ENCODE assay signal across 12 cellular contexts in genomic region chr6:135002974-135003703, GRCh38. TPM values are rescaled to one million over a fixed set of nuclear protein-coding genes. Genes with fewer than 3 reads are reported as not detected.
A peak's percentile ranks its signal among the peaks of the same experiment; 100 is the strongest.
DNase-seq lines count a peak whose midpoint lies in the region; ATAC-seq and TF ChIP-seq lines count a peak whose summit lies in the region.
"Had no signal": no experiment of that assay in that cellular context is flagged by ENCODE, and none has a peak within 500 bp of the region (broad histone marks: within the 10 kb centered on the region; RNA-seq: fewer than 3 reads in every experiment).

No MANE protein-coding gene starts in this region.

- 87 to 95% methylated on average over 6 of the region's 6 CpGs for WGBS in GM23248 (ENCODE audit: low coverage in 1 of 2, low lambda C conversion rate in 2 of 2, missing lambda C conversion rate in 2 of 2), 2 experiments

- no peaks in the 10 kb centered on the region for H3K36me3 ChIP-seq in CD4-positive, CD25-positive, alpha-beta regulatory T cell (ENCODE audit: control insufficient read depth, insufficient read depth, low read length)
- H3K36me3 ChIP-seq in brain microvascular endothelial cell (replicated peaks) (no peaks in the 10 kb centered on the region), GM23248 (ENCODE audit: low read depth) (no peaks in the 10 kb centered on the region)

- no peaks in the 10 kb centered on the region for H3K9me3 ChIP-seq in CD4-positive, CD25-positive, alpha-beta regulatory T cell (ENCODE audit: control insufficient read depth in 2 of 2, low read length in 2 of 2)
- no peaks in the 10 kb centered on the region for H3K9me3 ChIP-seq in GM23248 (ENCODE audit: low read depth)
- H3K9me3 ChIP-seq: stomach had no signal

- no peak overlapping the region for H2AFZ ChIP-seq in GM23248

- H3K36me3 Mint-ChIP-seq in CD4-positive, CD25-positive, alpha-beta regulatory T cell = peaks cover 9% of the 10 kb centered on the region
- H3K36me3 Mint-ChIP-seq in progenitor cell of endocrine pancreas (ENCODE audit: insufficient read depth) = peaks cover 2% of the 10 kb centered on the region

- H3K9me2 ChIP-seq in GM23248 (ENCODE audit: insufficient read depth) = no peaks in the 10 kb centered on the region

- H3K4me2 ChIP-seq in GM23248 (ENCODE audit: unreplicated experiment) = no peak overlapping the region

- H3K9me3 Mint-ChIP-seq in CD4-positive, CD25-positive, alpha-beta regulatory T cell = no peaks in the 10 kb centered on the region
- no peaks in the 10 kb centered on the region for H3K9me3 Mint-ChIP-seq in progenitor cell of endocrine pancreas (ENCODE audit: low read depth)

- H3K9ac ChIP-seq in GM23248 = no peak overlapping the region

- ATAC-seq in CD4-positive, CD25-positive, alpha-beta regulatory T cell (ENCODE audit: low read depth in 2 of 2) = no peak
- peak; percentile 98 for ATAC-seq in GM18870 (IDR thresholded peaks at IDR 0.05; ENCODE audit: unreplicated experiment)
- ATAC-seq in HG02623 (IDR thresholded peaks at IDR 0.05; ENCODE audit: unreplicated experiment) = peak; percentile 97
- peak; percentile 88 for ATAC-seq in HG03521 (IDR thresholded peaks at IDR 0.05; ENCODE audit: unreplicated experiment)
- ATAC-seq: left cardiac atrium had no signal

- no peak for DNase-seq in CD4-positive, CD25-positive, alpha-beta regulatory T cell
- DNase-seq in brain microvascular endothelial cell (no peak), GM23248 (no peak), retina (no peak), progenitor cell of endocrine pancreas (ENCODE audit: low spot score, unreplicated experiment) (no peak)
- DNase-seq: left cardiac atrium, NCI-H2107, stomach had no signal

- peak overlapping the region in 1 of 3 donors; percentile 67 for H3K27ac Mint-ChIP-seq in CD4-positive, CD25-positive, alpha-beta regulatory T cell
- no peak overlapping the region for H3K27ac Mint-ChIP-seq in progenitor cell of endocrine pancreas

- in situ Hi-C loops in brain microvascular endothelial cell (cut with HindIII; ENCODE audit: low pct_ligation_motif_present, low sequenced_read_pairs) = no loop called here
- in situ Hi-C loops in GM23248 (cut with MboI) = no loop called here

- H3K4me3 ChIP-seq in CD4-positive, CD25-positive, alpha-beta regulatory T cell (ENCODE audit: low read depth, low read length) = no peak overlapping the region
- H3K4me3 ChIP-seq in brain microvascular endothelial cell (ENCODE audit: low read depth, low read length) (no peak overlapping the region), GM23248 (no peak overlapping the region)
- H3K4me3 ChIP-seq: stomach had no signal

- peaks cover 26% of the 10 kb centered on the region for H3K4me1 ChIP-seq in CD4-positive, CD25-positive, alpha-beta regulatory T cell (ENCODE audit: control insufficient read depth, insufficient read depth, low read length, poor library complexity, severe bottlenecking)
- no peaks in the 10 kb centered on the region; the same call in 1 of the 2 replicates for H3K4me1 ChIP-seq in GM23248 (ENCODE audit: insufficient read depth)
- H3K4me1 ChIP-seq: stomach had no signal

- H3K4me3 Mint-ChIP-seq in CD4-positive, CD25-positive, alpha-beta regulatory T cell = no peak overlapping the region
- H3K4me3 Mint-ChIP-seq in progenitor cell of endocrine pancreas (ENCODE audit: low read depth) = no peak overlapping the region

- TF ChIP-seq CTCF in brain microvascular endothelial cell (IDR thresholded peaks at IDR 0.05; ENCODE audit: low read depth, low read length, missing control alignments) (no peak), progenitor cell of endocrine pancreas (IDR thresholded peaks at IDR 0.05; ENCODE audit: unreplicated experiment) (no peak)

- no peaks in the 10 kb centered on the region for H3K27me3 Mint-ChIP-seq in CD4-positive, CD25-positive, alpha-beta regulatory T cell
- H3K27me3 Mint-ChIP-seq in progenitor cell of endocrine pancreas = no peaks in the 10 kb centered on the region

- H3K4me1 Mint-ChIP-seq in CD4-positive, CD25-positive, alpha-beta regulatory T cell = peaks cover 15 to 30% (median 19%) of the 10 kb centered on the region in 4 donors
- no peaks in the 10 kb centered on the region for H3K4me1 Mint-ChIP-seq in progenitor cell of endocrine pancreas (ENCODE audit: low read depth)

- no peaks in the 10 kb centered on the region for H4K20me1 ChIP-seq in GM23248 (ENCODE audit: insufficient read depth)

- no peaks in the 10 kb centered on the region for H3K27me3 ChIP-seq in CD4-positive, CD25-positive, alpha-beta regulatory T cell (ENCODE audit: control insufficient read depth, insufficient read depth, low read length)
- H3K27me3 ChIP-seq in brain microvascular endothelial cell (replicated peaks) = no peaks in the 10 kb centered on the region
- no peaks in the 10 kb centered on the region for H3K27me3 ChIP-seq in GM23248 (replicated peaks; ENCODE audit: insufficient read depth)
- H3K27me3 ChIP-seq: stomach had no signal

- peak overlapping the region; percentile 38 for H3K27ac ChIP-seq in CD4-positive, CD25-positive, alpha-beta regulatory T cell (ENCODE audit: insufficient read depth, low read length, poor library complexity, severe bottlenecking)
- H3K27ac ChIP-seq in brain microvascular endothelial cell (no peak overlapping the region), GM23248 (no peak overlapping the region)
- H3K27ac ChIP-seq: epithelial cell of prostate, stomach had no signal

- H3F3A ChIP-seq in GM23248 (ENCODE audit: insufficient read depth) = no peaks in the 10 kb centered on the region

- peaks cover 4% of the 10 kb centered on the region; the same call in 1 of the 2 replicates for H3K79me2 ChIP-seq in GM23248 (ENCODE audit: insufficient read depth)

RNA-seq across cellular contexts. Expression of gene HBS1L, which starts 51.5 kb away (rescaled TPM):
- total RNA-seq in CD4-positive, CD25-positive, alpha-beta regulatory T cell = 109 TPM
- 10 to 100 TPM; 49.4 to 66.8 (median 61.8) TPM for polyA plus RNA-seq in CD4-positive, CD25-positive, alpha-beta regulatory T cell
- 83.1 and 124 TPM in 2 replicates for total RNA-seq in GM23248 (2014; rRNA removed; shearing (Covaris generic))
- 83.9 and 85.0 TPM in 2 replicates for polyA plus RNA-seq in GM23248 (2016; fragmentation: Nextera tagmentation; extraction: Ambion mirVana)
- total RNA-seq in progenitor cell of endocrine pancreas = 77.2 and 88.7 TPM in 2 replicates

RNA-seq across cellular contexts. Expression of gene ALDH8A1, which starts 53.2 kb away (rescaled TPM):
- total RNA-seq in CD4-positive, CD25-positive, alpha-beta regulatory T cell = 4.4 TPM
- polyA plus RNA-seq in CD4-positive, CD25-positive, alpha-beta regulatory T cell = under 1 TPM in 1 of 4 donors, not detected in 3; 0.39 TPM
- total RNA-seq in GM23248 (2014; rRNA removed; shearing (Covaris generic)) = not detected in 2 replicates
- not detected in 2 replicates for polyA plus RNA-seq in GM23248 (2016; fragmentation: Nextera tagmentation; extraction: Ambion mirVana)
- total RNA-seq in progenitor cell of endocrine pancreas = 0.40 and 1.5 TPM in 2 replicates

Comparison
In these comparisons a context has a peak if more than half of its experiments do, and no peak if none do; other contexts are left out.
1. ATAC-seq: peak in GM18870 (single experiment), HG02623 (single experiment) and HG03521 (single experiment); none in CD4-positive, CD25-positive, alpha-beta regulatory T cell (0 of 2).